Comparison of ENCODE assay signal across 15 cellular contexts in the genomic region with DNA sequence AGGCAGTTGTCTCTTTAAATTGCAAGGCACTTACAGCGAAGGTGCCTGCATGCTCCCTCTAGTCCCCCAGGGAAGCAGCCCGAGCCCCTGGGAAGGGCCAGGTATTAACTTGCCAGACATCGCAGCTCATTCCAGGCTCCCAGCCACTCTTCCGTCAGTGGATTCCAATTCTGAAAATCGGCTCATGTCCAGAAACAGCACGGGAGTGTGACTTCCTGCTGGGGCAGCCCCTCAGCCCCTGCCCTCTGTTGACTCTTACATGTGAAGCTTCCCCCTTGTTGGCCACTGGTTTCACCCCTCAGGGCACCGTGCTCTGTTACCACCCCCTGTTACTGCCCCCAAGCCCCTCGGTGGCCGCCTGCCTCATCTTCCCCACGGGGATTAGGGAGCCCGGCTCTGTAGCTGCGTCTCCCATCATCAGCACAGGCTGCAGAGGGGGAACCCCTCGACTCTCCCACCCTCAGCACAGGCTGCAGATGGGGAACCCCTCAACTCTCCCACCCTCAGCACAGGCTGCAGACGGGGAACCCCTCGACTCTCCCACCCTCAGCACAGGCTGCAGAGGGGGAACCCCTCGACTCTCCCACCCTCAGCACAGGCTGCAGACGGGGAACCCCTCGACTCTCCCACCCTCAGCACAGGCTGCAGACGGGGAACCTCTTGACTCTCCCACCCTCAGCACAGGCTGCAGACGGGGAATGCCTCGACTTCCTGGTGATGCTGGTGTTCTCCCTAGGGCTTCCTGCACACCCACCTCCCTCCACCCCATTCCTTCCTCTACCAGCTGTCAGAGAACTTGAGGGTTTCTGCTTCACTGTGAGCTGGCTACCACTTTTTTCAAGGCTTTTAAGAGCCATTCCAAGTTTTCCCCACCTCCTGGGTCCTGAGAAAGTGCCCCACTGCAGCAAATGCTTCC. TPM values are rescaled to one million over a fixed set of nuclear protein-coding genes. Genes with fewer than 3 reads are reported as not detected.
"Had no signal": no experiment of that assay in that cellular context is flagged by ENCODE, and none has a peak within 500 bp of the region (broad histone marks: within the 10 kb centered on the region; RNA-seq: fewer than 3 reads in every experiment).

No MANE protein-coding gene starts in this region.

- DNase-seq: activated CD4-positive, alpha-beta T cell treated with anti-CD3 and anti-CD28 coated beads, Interleukin-2, amount 10 ng/mL, durations not matched to agents 7 days and 5 days; activated CD8-positive, alpha-beta memory T cell treated with anti-CD3 and anti-CD28 coated beads, Interleukin-2, amount 50 U/mL, for 48 hours; activated effector memory CD4-positive, alpha-beta T cell treated with Interleukin-2 at 50 U/mL for 16 hours; activated T-cell treated with anti-CD3 and anti-CD28 coated beads, Interleukin-2, amount 50 U/mL, for 48 hours; cortex of kidney; erythroblast; foreskin melanocyte; hypothalamus; stimulated activated CD8-positive, alpha-beta memory T cell treated with anti-CD3 and anti-CD28 coated beads, Interleukin-4, amount 100 ng/mL, for 48 hours; T-helper 9 cell had no signal

- H3K4me1 ChIP-seq: ascending aorta had no signal

- H3K36me3 ChIP-seq: ascending aorta had no signal

- H3K4me3 ChIP-seq: ascending aorta had no signal

- H3K27me3 ChIP-seq: ascending aorta had no signal

- H3K27ac ChIP-seq: ascending aorta had no signal

- FAIRE-seq: endometrium, keratinocyte had no signal

RNA-seq across cellular contexts. Expression of a gene that starts 11.1 kb away (rescaled TPM):
- total RNA-seq: activated CD4-positive, alpha-beta T cell treated with anti-CD3 and anti-CD28 coated beads, Interleukin-2, amount 10 ng/mL, durations not matched to agents 7 days and 5 days; ascending aorta; myocyte; omental fat pad had no signal
